Comparison of ENCODE assay signal across 7 cellular contexts in the genomic region with DNA sequence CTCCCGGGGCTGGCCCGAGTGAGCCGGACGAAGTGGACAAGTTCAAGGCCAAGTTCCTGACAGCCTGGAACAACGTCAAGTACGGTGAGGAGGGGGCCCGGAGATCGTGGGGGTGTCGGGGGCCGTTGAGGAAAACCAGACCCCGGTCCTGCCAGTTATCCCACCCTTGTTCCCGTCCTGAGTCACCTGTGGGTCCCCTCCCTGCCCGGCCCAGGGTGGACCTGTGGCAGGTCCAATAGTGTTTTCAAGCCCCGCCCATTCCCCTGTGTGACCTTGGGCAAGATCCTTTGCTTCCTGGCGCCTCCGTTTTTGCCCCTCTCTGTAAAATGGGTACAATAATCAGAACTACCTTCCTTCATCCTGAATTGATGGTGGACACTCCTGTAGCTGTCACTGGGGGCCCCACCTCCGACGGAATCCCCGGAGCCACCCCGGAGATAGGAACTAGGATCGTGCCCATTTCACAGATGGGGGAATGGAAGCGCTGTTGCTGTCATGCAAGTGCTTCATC. TPM values are rescaled to one million over a fixed set of nuclear protein-coding genes. Genes with fewer than 3 reads are reported as not detected.
A peak's percentile ranks its signal among the peaks of the same experiment; 100 is the strongest.
DNase-seq lines count a peak whose midpoint lies in the region; ATAC-seq and TF ChIP-seq lines count a peak whose summit lies in the region.

No MANE protein-coding gene starts in this region.

- peak; percentile 22 for DNase-seq in activated naive CD8-positive, alpha-beta T cell treated with anti-CD3 and anti-CD28 coated beads for 36 hours
- DNase-seq in stimulated activated CD8-positive, alpha-beta memory T cell treated with anti-CD3 and anti-CD28 coated beads, Interleukin-4, amount 100 ng/mL, for 48 hours = peak; percentile 51
- DNase-seq in foreskin keratinocyte (no peak), activated gamma-delta T cell treated with Interleukin-2 at 50 U/mL for 16 hours (no peak)

- peak overlapping the region; percentile 79 for H3K27ac Mint-ChIP-seq in activated naive CD8-positive, alpha-beta T cell treated with anti-CD3 and anti-CD28 coated beads for 36 hours

- H3K4me3 ChIP-seq in HUES6 (ENCODE audit: low read depth, low read length) = peak overlapping the region; percentile 94
- peak overlapping the region; percentile 78 for H3K4me3 ChIP-seq in iPS-18a (ENCODE audit: low read length)

- H3K4me1 ChIP-seq in HUES6 (ENCODE audit: control insufficient read depth, insufficient read depth, low read length) = peaks cover 4% of the 10 kb centered on the region; the same call in 1 of the 2 replicates
- H3K4me1 ChIP-seq in iPS-18a (ENCODE audit: control insufficient read depth, low read depth, low read length) = no peaks in the 10 kb centered on the region
- no peaks in the 10 kb centered on the region for H3K4me1 ChIP-seq in foreskin keratinocyte

- H3K36me3 Mint-ChIP-seq in activated naive CD8-positive, alpha-beta T cell treated with anti-CD3 and anti-CD28 coated beads for 36 hours = peaks cover 3% of the 10 kb centered on the region

- TF ChIP-seq CTCF in foreskin keratinocyte (conservative IDR thresholded peaks at IDR 0.05) = no peak

- H3K36me3 ChIP-seq in HUES6 (ENCODE audit: control insufficient read depth, insufficient read depth, low read length) (peaks cover 23% of the 10 kb centered on the region), iPS-18a (ENCODE audit: control insufficient read depth, low read depth, low read length) (peaks cover 13% of the 10 kb centered on the region)

- H3K4me3 Mint-ChIP-seq in activated naive CD8-positive, alpha-beta T cell treated with anti-CD3 and anti-CD28 coated beads for 36 hours = peak overlapping the region; percentile 86

- H3K27me3 Mint-ChIP-seq in activated naive CD8-positive, alpha-beta T cell treated with anti-CD3 and anti-CD28 coated beads for 36 hours = peaks cover 6% of the 10 kb centered on the region

- H3K4me1 Mint-ChIP-seq in activated naive CD8-positive, alpha-beta T cell treated with anti-CD3 and anti-CD28 coated beads for 36 hours = peaks cover 11% of the 10 kb centered on the region

- H3K9ac ChIP-seq in HUES6 (ENCODE audit: low read length) (peak overlapping the region; percentile 88), iPS-18a (ENCODE audit: low read length) (peak overlapping the region; percentile 67)

- no peaks in the 10 kb centered on the region for H3K9me3 ChIP-seq in HUES6 (ENCODE audit: control insufficient read depth, insufficient read depth, low read depth, low read length)
- no peaks in the 10 kb centered on the region for H3K9me3 ChIP-seq in iPS-18a (ENCODE audit: control insufficient read depth, low read depth, low read length)

- H3K27me3 ChIP-seq in HUES6 (ENCODE audit: control insufficient read depth, insufficient read depth, low read length) = no peaks in the 10 kb centered on the region
- no peaks in the 10 kb centered on the region for H3K27me3 ChIP-seq in iPS-18a (ENCODE audit: control insufficient read depth, insufficient read depth, low read length)
- H3K27me3 ChIP-seq in foreskin keratinocyte = no peaks in the 10 kb centered on the region

- no peak for TF ChIP-seq POLR2A in GM18505 (IDR thresholded peaks at IDR 0.05; ENCODE audit: borderline replicate concordance, extremely low read depth, insufficient read depth, insufficient read length)

- H3K27ac ChIP-seq in HUES6 (ENCODE audit: low read depth, low read length) (peak overlapping the region; percentile 80; the same call in 1 of the 2 replicates), iPS-18a (ENCODE audit: low read length) (no peak overlapping the region), foreskin keratinocyte (no peak overlapping the region)

- ATAC-seq in GM18505 (IDR thresholded peaks at IDR 0.05; ENCODE audit: unreplicated experiment) (peak; percentile 11), foreskin keratinocyte (no peak)

- no peaks in the 10 kb centered on the region for H3K9me3 Mint-ChIP-seq in activated naive CD8-positive, alpha-beta T cell treated with anti-CD3 and anti-CD28 coated beads for 36 hours

RNA-seq across cellular contexts. Expression of a gene that starts 0.6 kb away (rescaled TPM):
- total RNA-seq in activated naive CD8-positive, alpha-beta T cell treated with anti-CD3 and anti-CD28 coated beads for 36 hours = 10 to 100 TPM; 25.1 to 26.4 TPM
- 23.0 and 25.2 TPM in 2 replicates for total RNA-seq in foreskin keratinocyte
- polyA plus RNA-seq in foreskin keratinocyte = 28.6 and 29.7 TPM in 2 replicates

RNA-seq across cellular contexts. Expression of a gene that starts 21.5 kb away (rescaled TPM):
- total RNA-seq in activated naive CD8-positive, alpha-beta T cell treated with anti-CD3 and anti-CD28 coated beads for 36 hours = 10 to 100 TPM; 66.3 to 69.2 TPM
- 19.7 TPM in 2 replicates for total RNA-seq in foreskin keratinocyte
- 20.0 and 20.1 TPM in 2 replicates for polyA plus RNA-seq in foreskin keratinocyte

RNA-seq across cellular contexts. Expression of a gene that starts 24.5 kb away (rescaled TPM):
- total RNA-seq in activated naive CD8-positive, alpha-beta T cell treated with anti-CD3 and anti-CD28 coated beads for 36 hours = 10 to 100 TPM; 55.8 to 62.3 TPM
- 6.3 and 6.8 TPM in 2 replicates for total RNA-seq in foreskin keratinocyte
- polyA plus RNA-seq in foreskin keratinocyte = 8.2 and 10.1 TPM in 2 replicates

RNA-seq across cellular contexts. Expression of a gene that starts 27.1 kb away (rescaled TPM):
- total RNA-seq in activated naive CD8-positive, alpha-beta T cell treated with anti-CD3 and anti-CD28 coated beads for 36 hours = not detected
- 12.3 and 12.4 TPM in 2 replicates for total RNA-seq in foreskin keratinocyte
- 13.8 and 14.6 TPM in 2 replicates for polyA plus RNA-seq in foreskin keratinocyte

RNA-seq across cellular contexts. Expression of a gene that starts 41.1 kb away (rescaled TPM):
- 10 to 100 TPM; 69.3 to 72.2 TPM for total RNA-seq in activated naive CD8-positive, alpha-beta T cell treated with anti-CD3 and anti-CD28 coated beads for 36 hours
- 58.4 and 59.2 TPM in 2 replicates for total RNA-seq in foreskin keratinocyte
- polyA plus RNA-seq in foreskin keratinocyte = 53.8 and 57.2 TPM in 2 replicates

Comparison
In these comparisons a context has a peak if more than half of its experiments do, and no peak if none do; other contexts are left out.
1. DNase-seq: peak in activated naive CD8-positive, alpha-beta T cell treated with anti-CD3 and anti-CD28 coated beads for 36 hours (single experiment) and stimulated activated CD8-positive, alpha-beta memory T cell treated with anti-CD3 and anti-CD28 coated beads, Interleukin-4, amount 100 ng/mL, for 48 hours (single experiment); none in foreskin keratinocyte (0 of 2) and activated gamma-delta T cell treated with Interleukin-2 at 50 U/mL for 16 hours (single experiment).